ENCODE assay signal across 8 cellular contexts in genomic region chr6:97669191-97669651, GRCh38.
DNase-seq lines count a peak whose midpoint lies in the region; ATAC-seq, FAIRE-seq and TF ChIP-seq lines count a peak whose summit lies in the region.

No MANE protein-coding gene starts in this region.

- H3K79me2 ChIP-seq in GM12878 (ENCODE audit: control insufficient read depth, insufficient read depth, low read length): no peaks in the 10 kb centered on the region

- SMC1A ChIA-PET in GM12878 (lab: Charles Lee; ENCODE audit: uncharacterized antibody, unreplicated experiment): interaction anchor here (0.7 to 1.1 kb wide), 6 partner anchors 14 to 153 kb away, joined by 3 to 4 read pairs (median 3); no protein-coding TSS in a partner anchor

- no peak for TF ChIP-seq POLR2A in GM12878 (IDR thresholded peaks at IDR 0.05; ENCODE audit: low read depth, low read length)

- POLR2A ChIA-PET in GM12878 (lab: Charles Lee): interaction anchor here (0.6 kb wide), 1 partner anchor 381 kb away, joined by 4 read pairs; no protein-coding TSS in a partner anchor

- DNase-seq in GM10266 (ENCODE audit: extremely low spot score): peak; percentile 71
- peak; percentile 77 for DNase-seq in GM20000 (ENCODE audit: low spot score)
- DNase-seq in GM12878 (ENCODE audit: low read depth, low spot score): peak; percentile 74
- peak; percentile 71 for DNase-seq in midbrain (lab: John Stamatoyannopoulos, UW)
- no peak for DNase-seq in cerebellar nuclear complex (lab: John Stamatoyannopoulos, UW)
- DNase-seq in COR-L47 (lab: John Stamatoyannopoulos, UW): no peak
- no peak for DNase-seq in NCI-H1930 (lab: John Stamatoyannopoulos, UW)

- CTCF ChIA-PET in GM12878 (lab: Yijun Ruan, JAX): interaction anchor here (1.0 to 1.5 kb wide), 4 partner anchors 14 to 761 kb away, joined by 3 to 6 read pairs (median 4); no protein-coding TSS in a partner anchor

- BruUV-seq in GM12878 (replicated peaks; lab: Mats Ljungman, UMichigan): no TSS peak

- ATAC-seq in HG03469 (IDR thresholded peaks at IDR 0.05; ENCODE audit: unreplicated experiment): peak; percentile 99
- peak; percentile 100 for ATAC-seq in GM12878

- no peaks in the 10 kb centered on the region for H3K9me3 ChIP-seq in GM12878 (replicated peaks; ENCODE audit: control insufficient read depth, insufficient read depth, low read length)

- H3K36me3 ChIP-seq in GM12878 (ENCODE audit: control insufficient read depth in 2 of 2, insufficient read depth in 2 of 2, low read length in 1 of 2): no peaks in the 10 kb centered on the region

- TF ChIP-seq RAD21 in GM12878 (IDR thresholded peaks at IDR 0.05; ENCODE audit: insufficient read depth, low read depth, low read length): no peak; the same call in 1 of the 2 replicates

- H3K27ac ChIP-seq in GM12878 (ENCODE audit: control insufficient read depth, insufficient read depth): no peak overlapping the region

- peak; percentile 99 for FAIRE-seq in GM12878 (lab: Jason Lieb, UNC)

- TF ChIP-seq EP300 in GM12878 (IDR thresholded peaks at IDR 0.05; ENCODE audit: borderline replicate concordance in 1 of 2, control insufficient read depth in 1 of 2, low read depth in 2 of 2, low read length in 2 of 2): peak; percentile 67 to 93; a peak in 3 of 4 replicates

- peaks cover 6% of the 10 kb centered on the region for H3K4me1 ChIP-seq in GM12878 (ENCODE audit: control insufficient read depth, insufficient read depth, low read length)

- no peak overlapping the region for H3K9ac ChIP-seq in GM12878 (ENCODE audit: control insufficient read depth, insufficient read depth, low read length)

- in situ Hi-C loops in GM12878 (cut with MboI): no loop called here

- H4K20me1 ChIP-seq in GM12878 (ENCODE audit: control insufficient read depth, insufficient read depth): no peaks in the 10 kb centered on the region

- TF ChIP-seq CTCF in GM10266 (IDR thresholded peaks at IDR 0.05; ENCODE audit: control insufficient read depth, insufficient read depth, low read depth, missing control alignments) (no peak), GM20000 (IDR thresholded peaks at IDR 0.05; ENCODE audit: extremely low read depth, missing control alignments) (no peak), GM12878 (IDR thresholded peaks at IDR 0.05 in 2 of 3, conservative IDR thresholded peaks at IDR 0.05 in 1 of 3; ENCODE audit: control insufficient read depth in 2 of 3, extremely low read depth in 1 of 3, insufficient read depth in 1 of 3, low read depth in 3 of 3, low read length in 3 of 3) (no peak)

- peak overlapping the region; percentile 52 for H3K4me3 ChIP-seq in GM12878

- H2AFZ ChIP-seq in GM12878 (ENCODE audit: control insufficient read depth, low read depth, low read length): 0 out of 2 replicates have a peak overlapping the region, but pooled peaks have one; percentile 24

- intact Hi-C loops in GM12878 (cut with micrococcal nuclease; ENCODE audit: unreplicated experiment): no loop called here

- RAD21 ChIA-PET in GM12878 (lab: Charles Lee; ENCODE audit: unreplicated experiment): interaction anchor here (0.8 kb wide), 1 partner anchor 10 kb away, joined by 4 read pairs; no protein-coding TSS in a partner anchor

- peak overlapping the region; percentile 69 for H3K4me2 ChIP-seq in GM12878 (ENCODE audit: control insufficient read depth, insufficient read depth)

- no peaks in the 10 kb centered on the region for H3K27me3 ChIP-seq in GM12878 (replicated peaks in 1 of 2; ENCODE audit: control insufficient read depth in 2 of 2, insufficient read depth in 2 of 2, low read length in 1 of 2)

- under 1% methylated on average over 9 of the region's 10 CpGs for WGBS in GM12878 (ENCODE audit: insufficient coverage, insufficient replicate concordance, low lambda C conversion rate, missing lambda C conversion rate)

TF ChIP-seq in GM12878, 131 proteins besides CTCF, POLR2A, EP300 and RAD21 (continues in another document):
- TF ChIP-seq ATF3 (IDR thresholded peaks at IDR 0.05; ENCODE audit: borderline replicate concordance, extremely low read depth, low read depth, low read length) (no peak), SIX5 (IDR thresholded peaks at IDR 0.05; ENCODE audit: low read depth, low read length, severe bottlenecking) (no peak), PML (IDR thresholded peaks at IDR 0.05; ENCODE audit: low read length) (0 out of 2 replicates have a peak, but pooled peaks have one; percentile 45), RUNX3 (IDR thresholded peaks at IDR 0.05; ENCODE audit: low read length) (peak; percentile 83), CBX3 (IDR thresholded peaks at IDR 0.05; ENCODE audit: borderline replicate concordance, low read depth) (no peak), BCL11A (IDR thresholded peaks at IDR 0.05; ENCODE audit: low read depth, low read length) (peak; percentile 95), ZBTB33 (IDR thresholded peaks at IDR 0.05) (no peak), HDGF (IDR thresholded peaks at IDR 0.05) (no peak), DPF2 (IDR thresholded peaks at IDR 0.05) (peak; percentile 98), NR2C2 (IDR thresholded peaks at IDR 0.05; ENCODE audit: borderline replicate concordance, control insufficient read depth, insufficient read length, low read depth) (no peak), RCOR1 (conservative IDR thresholded peaks at IDR 0.05; ENCODE audit: low read depth, low read length) (peak; percentile 90; the same call in 1 of the 2 replicates), CBFB (IDR thresholded peaks at IDR 0.05; ENCODE audit: low read depth) (no peak)
- TF ChIP-seq, protein P1, sequence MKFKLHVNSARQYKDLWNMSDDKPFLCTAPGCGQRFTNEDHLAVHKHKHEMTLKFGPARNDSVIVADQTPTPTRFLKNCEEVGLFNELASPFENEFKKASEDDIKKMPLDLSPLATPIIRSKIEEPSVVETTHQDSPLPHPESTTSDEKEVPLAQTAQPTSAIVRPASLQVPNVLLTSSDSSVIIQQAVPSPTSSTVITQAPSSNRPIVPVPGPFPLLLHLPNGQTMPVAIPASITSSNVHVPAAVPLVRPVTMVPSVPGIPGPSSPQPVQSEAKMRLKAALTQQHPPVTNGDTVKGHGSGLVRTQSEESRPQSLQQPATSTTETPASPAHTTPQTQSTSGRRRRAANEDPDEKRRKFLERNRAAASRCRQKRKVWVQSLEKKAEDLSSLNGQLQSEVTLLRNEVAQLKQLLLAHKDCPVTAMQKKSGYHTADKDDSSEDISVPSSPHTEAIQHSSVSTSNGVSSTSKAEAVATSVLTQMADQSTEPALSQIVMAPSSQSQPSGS (IDR thresholded peaks at IDR 0.05; ENCODE audit: low read length): peak; percentile 70
- TF ChIP-seq, protein P2, sequence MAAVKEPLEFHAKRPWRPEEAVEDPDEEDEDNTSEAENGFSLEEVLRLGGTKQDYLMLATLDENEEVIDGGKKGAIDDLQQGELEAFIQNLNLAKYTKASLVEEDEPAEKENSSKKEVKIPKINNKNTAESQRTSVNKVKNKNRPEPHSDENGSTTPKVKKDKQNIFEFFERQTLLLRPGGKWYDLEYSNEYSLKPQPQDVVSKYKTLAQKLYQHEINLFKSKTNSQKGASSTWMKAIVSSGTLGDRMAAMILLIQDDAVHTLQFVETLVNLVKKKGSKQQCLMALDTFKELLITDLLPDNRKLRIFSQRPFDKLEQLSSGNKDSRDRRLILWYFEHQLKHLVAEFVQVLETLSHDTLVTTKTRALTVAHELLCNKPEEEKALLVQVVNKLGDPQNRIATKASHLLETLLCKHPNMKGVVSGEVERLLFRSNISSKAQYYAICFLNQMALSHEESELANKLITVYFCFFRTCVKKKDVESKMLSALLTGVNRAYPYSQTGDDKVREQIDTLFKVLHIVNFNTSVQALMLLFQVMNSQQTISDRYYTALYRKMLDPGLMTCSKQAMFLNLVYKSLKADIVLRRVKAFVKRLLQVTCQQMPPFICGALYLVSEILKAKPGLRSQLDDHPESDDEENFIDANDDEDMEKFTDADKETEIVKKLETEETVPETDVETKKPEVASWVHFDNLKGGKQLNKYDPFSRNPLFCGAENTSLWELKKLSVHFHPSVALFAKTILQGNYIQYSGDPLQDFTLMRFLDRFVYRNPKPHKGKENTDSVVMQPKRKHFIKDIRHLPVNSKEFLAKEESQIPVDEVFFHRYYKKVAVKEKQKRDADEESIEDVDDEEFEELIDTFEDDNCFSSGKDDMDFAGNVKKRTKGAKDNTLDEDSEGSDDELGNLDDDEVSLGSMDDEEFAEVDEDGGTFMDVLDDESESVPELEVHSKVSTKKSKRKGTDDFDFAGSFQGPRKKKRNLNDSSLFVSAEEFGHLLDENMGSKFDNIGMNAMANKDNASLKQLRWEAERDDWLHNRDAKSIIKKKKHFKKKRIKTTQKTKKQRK (IDR thresholded peaks at IDR 0.05; ENCODE audit: low read depth, low read length): no peak

Comparison
In these comparisons a context has a peak if more than half of its experiments do, and no peak if none do; other contexts are left out.
1. DNase-seq: peak in GM10266 (single experiment), GM20000 (single experiment), GM12878 (single experiment) and midbrain (single experiment); none in cerebellar nuclear complex (0 of 2), COR-L47 (single experiment) and NCI-H1930 (0 of 2).